2 cellular contexts compared by ENCODE assay signal in genomic region chr1:22453181-22453580, GRCh38.
TF ChIP-seq lines count a peak whose summit lies in the region.

No MANE protein-coding gene starts in this region.

TF ChIP-seq in IMR-90, 13 proteins besides CTCF, POLR2A, EP300 and RAD21:
- TF ChIP-seq CHD1 (IDR thresholded peaks at IDR 0.05; ENCODE audit: low read depth, low read length) (no peak), FOS (IDR thresholded peaks at IDR 0.05; ENCODE audit: low read depth, low read length) (no peak), BHLHE40 (IDR thresholded peaks at IDR 0.05; ENCODE audit: low read depth, low read length) (no peak), RFX5 (IDR thresholded peaks at IDR 0.05; ENCODE audit: low read depth, low read length) (no peak), SMC3 (IDR thresholded peaks at IDR 0.05; ENCODE audit: low read depth, low read length) (no peak), MAFK (IDR thresholded peaks at IDR 0.05; ENCODE audit: low read depth, low read length) (no peak), RCOR1 (IDR thresholded peaks at IDR 0.05; ENCODE audit: insufficient replicate concordance, low read length) (no peak), MAZ (IDR thresholded peaks at IDR 0.05; ENCODE audit: borderline replicate concordance, low read depth, low read length) (no peak), MXI1 (IDR thresholded peaks at IDR 0.05; ENCODE audit: borderline replicate concordance, low read depth, low read length) (no peak), USF2 (IDR thresholded peaks at IDR 0.05; ENCODE audit: low read depth, low read length) (no peak), NFE2L2 (IDR thresholded peaks at IDR 0.05; ENCODE audit: low read depth, low read length) (no peak), CEBPB (IDR thresholded peaks at IDR 0.05; ENCODE audit: low read depth, low read length) (no peak), ELK1 (IDR thresholded peaks at IDR 0.05; ENCODE audit: borderline replicate concordance, low read depth, low read length) (no peak)

TF ChIP-seq in K562, 482 proteins besides CTCF, POLR2A, EP300 and RAD21:
- TF ChIP-seq TCF15 (CRISPR knock-in tag; IDR thresholded peaks at IDR 0.05), result no peak
- TF ChIP-seq ZBTB12 (CRISPR knock-in tag; IDR thresholded peaks at IDR 0.05), result no peak
- no peak for TF ChIP-seq ZNF696 (CRISPR knock-in tag; conservative IDR thresholded peaks at IDR 0.05)
- TF ChIP-seq TAF9B (IDR thresholded peaks at IDR 0.05; ENCODE audit: partially characterized antibody), result no peak
- TF ChIP-seq ZNF133 (CRISPR knock-in tag; IDR thresholded peaks at IDR 0.05), result no peak
- TF ChIP-seq MYBL2 (IDR thresholded peaks at IDR 0.05; ENCODE audit: low read depth), result no peak
- TF ChIP-seq MYBL2 (CRISPR knock-in tag; IDR thresholded peaks at IDR 0.05; ENCODE audit: borderline replicate concordance), result no peak
- TF ChIP-seq CREB1 (IDR thresholded peaks at IDR 0.05), result no peak
- no peak for TF ChIP-seq CREB1 (CRISPR knock-in tag; IDR thresholded peaks at IDR 0.05)
- no peak for TF ChIP-seq CTBP1 (IDR thresholded peaks at IDR 0.05; ENCODE audit: borderline replicate concordance)
- no peak for TF ChIP-seq RBM15 (IDR thresholded peaks at IDR 0.05; ENCODE audit: insufficient read depth, low read length)
- TF ChIP-seq HMBOX1 (IDR thresholded peaks at IDR 0.05), result no peak
- TF ChIP-seq RBM39 (optimal IDR thresholded peaks at IDR 0.05; ENCODE audit: low read depth, low read length), result no peak
- no peak for TF ChIP-seq TGIF2 (CRISPR knock-in tag; IDR thresholded peaks at IDR 0.05)
- TF ChIP-seq SAP30 (IDR thresholded peaks at IDR 0.05; ENCODE audit: borderline replicate concordance, insufficient read depth, low read depth, low read length, poor library complexity, severe bottlenecking), result no peak
